ENCODE assay signal across 25 cellular contexts in the genomic region with DNA sequence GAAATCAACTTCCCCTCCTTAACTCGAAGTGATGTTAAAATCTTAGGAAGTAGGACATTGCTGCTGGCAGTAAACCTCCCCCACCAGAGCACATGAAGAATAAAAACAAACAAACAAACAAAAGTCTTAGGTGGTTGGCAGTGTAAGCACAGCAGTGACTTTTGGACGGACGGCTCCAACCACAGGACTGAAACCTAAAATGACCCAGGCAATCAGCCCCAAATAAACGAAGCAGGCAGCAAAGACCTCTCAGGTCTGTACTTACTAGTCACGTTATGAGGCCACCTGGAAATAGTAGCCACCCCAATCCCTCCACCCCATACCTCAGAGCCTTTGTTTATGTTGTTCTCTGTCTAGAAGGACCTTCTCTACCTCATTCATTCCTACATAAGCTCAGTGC. TPM values are rescaled to one million over a fixed set of nuclear protein-coding genes. Genes with fewer than 3 reads are reported as not detected.
DNase-seq lines count a peak whose midpoint lies in the region; ATAC-seq, FAIRE-seq and TF ChIP-seq lines count a peak whose summit lies in the region.
"Had no signal": no experiment of that assay in that cellular context is flagged by ENCODE, and none has a peak within 500 bp of the region (broad histone marks: within the 10 kb centered on the region; RNA-seq: fewer than 3 reads in every experiment).

No MANE protein-coding gene starts in this region.

- no peak for DNase-seq in A549 (ENCODE audit: low read depth in 1 of 2, low spot score in 1 of 2)
- peak; percentile 75 for DNase-seq in left lobe of liver (ENCODE audit: low spot score)
- DNase-seq in NCI-H1436 treated with DMSO at 0.1 percent for 48 hours (lab: John Stamatoyannopoulos, UW): no peak
- no peak for DNase-seq in tibial artery
- DNase-seq in activated CD4-positive, alpha-beta T cell treated with anti-CD3 and anti-CD28 coated beads, Interleukin-2, amount 10 ng/mL, durations not matched to agents 24 days and 14 days: no peak
- DNase-seq in SKM-1 treated with dmso at 0.1 percent for 144 hours (lab: John Stamatoyannopoulos, UW; ENCODE audit: unreplicated experiment): no peak
- DNase-seq: activated CD4-positive, alpha-beta memory T cell treated with anti-CD3 and anti-CD28 coated beads, Interleukin-2, amount 10 ng/mL, durations not matched to agents 7 days and 5 days; activated T-cell treated with anti-CD3 and anti-CD28 coated beads, Interleukin-2, amount 50 U/mL, for 4 hours; cortex of kidney; islet precursor cell; KG1; NCI-H1092 treated with DMSO at 0.1 percent for 48 hours; NCI-H2107; NCI-H524 treated with DMSO at 0.1 percent for 48 hours; nephron progenitor cell; SHP77; small intestine; testis; WERI-Rb-1 had no signal

- no peak for ATAC-seq in A549
- ATAC-seq in GM18909 (IDR thresholded peaks at IDR 0.05; ENCODE audit: poor library complexity, unreplicated experiment): peak; percentile 37
- peak; percentile 34 for ATAC-seq in HG03354 (IDR thresholded peaks at IDR 0.05; ENCODE audit: poor library complexity, severe bottlenecking, unreplicated experiment)
- ATAC-seq in left lobe of liver: peak; percentile 47
- ATAC-seq: activated T-cell treated with anti-CD3 and anti-CD28 coated beads, Interleukin-2, amount 50 U/mL, for 4 hours had no signal

- POLR2A ChIA-PET in A549 (lab: Yijun Ruan, JAX): no interaction called here

- TF ChIP-seq CTCF in A549 (IDR thresholded peaks at IDR 0.05): no peak
- no peak for TF ChIP-seq CTCF in tibial artery (IDR thresholded peaks at IDR 0.05)

- 55% methylated on average over 5 of the region's 5 CpGs for WGBS in A549 (ENCODE audit: missing lambda C conversion rate)

- no peak overlapping the region for H3K4me3 ChIP-seq in A549
- no peak overlapping the region for H3K4me3 ChIP-seq in tibial artery
- H3K4me3 ChIP-seq: prostate gland, testis had no signal

- H3K36me3 ChIP-seq in tibial artery: no peaks in the 10 kb centered on the region
- H3K36me3 ChIP-seq: prostate gland, WERI-Rb-1 had no signal

- intact Hi-C loops in tibial artery (cut with DNase I; ENCODE audit: low total_unique reads): no loop called here
- intact Hi-C loops in activated CD4-positive, alpha-beta T cell treated with anti-CD3 and anti-CD28 coated beads, Interleukin-2, amount 10 ng/mL, durations not matched to agents 24 days and 14 days (cut with micrococcal nuclease): no loop called here

- H3K9me3 ChIP-seq in A549 (no peaks in the 10 kb centered on the region), tibial artery (no peaks in the 10 kb centered on the region)
- H3K9me3 ChIP-seq: prostate gland, testis had no signal

- no peak for FAIRE-seq in A549 (lab: Jason Lieb, UNC)
- FAIRE-seq: endothelial cell of umbilical vein, small intestine had no signal

- TF ChIP-seq POLR2A in A549 (IDR thresholded peaks at IDR 0.05; ENCODE audit: low read length): no peak

- no peak overlapping the region for H3K27ac Mint-ChIP-seq in activated CD4-positive, alpha-beta T cell treated with anti-CD3 and anti-CD28 coated beads, Interleukin-2, amount 10 ng/mL, durations not matched to agents 24 days and 14 days
- H3K27ac Mint-ChIP-seq: activated CD4-positive, alpha-beta memory T cell treated with anti-CD3 and anti-CD28 coated beads, Interleukin-2, amount 10 ng/mL, durations not matched to agents 7 days and 5 days; nephron progenitor cell had no signal

- H3K27ac ChIP-seq in A549 (peak overlapping the region in 1 of 2 experiments; percentile 74; a peak in 3 of 6 replicates), tibial artery (no peak overlapping the region)
- H3K27ac ChIP-seq: prostate gland, testis, WERI-Rb-1 had no signal

- no peak for TF ChIP-seq EP300 in A549 (IDR thresholded peaks at IDR 0.05)

- H3K27me3 ChIP-seq in tibial artery: peaks cover 0 to 47% of the 10 kb centered on the region in 2 donors
- H3K27me3 ChIP-seq: testis had no signal

- H3K4me1 Mint-ChIP-seq in activated CD4-positive, alpha-beta T cell treated with anti-CD3 and anti-CD28 coated beads, Interleukin-2, amount 10 ng/mL, durations not matched to agents 24 days and 14 days: peaks cover 33% of the 10 kb centered on the region

- TF ChIP-seq RAD21 in A549 (conservative IDR thresholded peaks at IDR 0.05 in 1 of 2, IDR thresholded peaks at IDR 0.05 in 1 of 2): no peak

- no peaks in the 10 kb centered on the region for H3K9me3 Mint-ChIP-seq in activated CD4-positive, alpha-beta T cell treated with anti-CD3 and anti-CD28 coated beads, Interleukin-2, amount 10 ng/mL, durations not matched to agents 24 days and 14 days
- H3K9me3 Mint-ChIP-seq: activated CD4-positive, alpha-beta memory T cell treated with anti-CD3 and anti-CD28 coated beads, Interleukin-2, amount 10 ng/mL, durations not matched to agents 7 days and 5 days; activated naive CD4-positive, alpha-beta T cell treated with anti-CD3 and anti-CD28 coated beads, Interleukin-2, amount 50 U/mL, for 24 hours; activated T-cell treated with anti-CD3 and anti-CD28 coated beads, Interleukin-2, amount 50 U/mL, for 4 hours; nephron progenitor cell had no signal

- peak overlapping the region; percentile 77; the same call in 2 of the 3 replicates for H3K4me2 ChIP-seq in A549

- H3K36me3 Mint-ChIP-seq in activated CD4-positive, alpha-beta T cell treated with anti-CD3 and anti-CD28 coated beads, Interleukin-2, amount 10 ng/mL, durations not matched to agents 24 days and 14 days (ENCODE audit: low read depth): no peaks in the 10 kb centered on the region
- H3K36me3 Mint-ChIP-seq: activated naive CD4-positive, alpha-beta T cell treated with anti-CD3 and anti-CD28 coated beads, Interleukin-2, amount 50 U/mL, for 24 hours; CD14-positive monocyte had no signal

- no peak overlapping the region for H3K4me3 Mint-ChIP-seq in activated CD4-positive, alpha-beta T cell treated with anti-CD3 and anti-CD28 coated beads, Interleukin-2, amount 10 ng/mL, durations not matched to agents 24 days and 14 days
- H3K4me3 Mint-ChIP-seq: activated CD4-positive, alpha-beta memory T cell treated with anti-CD3 and anti-CD28 coated beads, Interleukin-2, amount 10 ng/mL, durations not matched to agents 7 days and 5 days; activated naive CD4-positive, alpha-beta T cell treated with anti-CD3 and anti-CD28 coated beads, Interleukin-2, amount 50 U/mL, for 24 hours; activated T-cell treated with anti-CD3 and anti-CD28 coated beads, Interleukin-2, amount 50 U/mL, for 4 hours; CD14-positive monocyte; nephron progenitor cell had no signal

- H3K4me1 ChIP-seq in A549: peaks cover 32% of the 10 kb centered on the region
- peaks cover 0 to 10% (median 7%) of the 10 kb centered on the region in 4 donors for H3K4me1 ChIP-seq in tibial artery

- CTCF ChIA-PET in A549 (lab: Yijun Ruan, JAX): no interaction called here

- H3K27me3 Mint-ChIP-seq in activated CD4-positive, alpha-beta T cell treated with anti-CD3 and anti-CD28 coated beads, Interleukin-2, amount 10 ng/mL, durations not matched to agents 24 days and 14 days: peaks cover 33% of the 10 kb centered on the region
- H3K27me3 Mint-ChIP-seq: activated naive CD4-positive, alpha-beta T cell treated with anti-CD3 and anti-CD28 coated beads, Interleukin-2, amount 50 U/mL, for 24 hours had no signal

TF ChIP-seq in A549, 52 proteins besides CTCF, POLR2A, EP300 and RAD21:
- TF ChIP-seq MAFK (IDR thresholded peaks at IDR 0.05; ENCODE audit: partially characterized antibody): no peak
- no peak for TF ChIP-seq TP53 (CRISPR knock-in tag; IDR thresholded peaks at IDR 0.05)
- TF ChIP-seq HOXA7 (CRISPR knock-in tag; IDR thresholded peaks at IDR 0.05): no peak
- TF ChIP-seq, protein P1, sequence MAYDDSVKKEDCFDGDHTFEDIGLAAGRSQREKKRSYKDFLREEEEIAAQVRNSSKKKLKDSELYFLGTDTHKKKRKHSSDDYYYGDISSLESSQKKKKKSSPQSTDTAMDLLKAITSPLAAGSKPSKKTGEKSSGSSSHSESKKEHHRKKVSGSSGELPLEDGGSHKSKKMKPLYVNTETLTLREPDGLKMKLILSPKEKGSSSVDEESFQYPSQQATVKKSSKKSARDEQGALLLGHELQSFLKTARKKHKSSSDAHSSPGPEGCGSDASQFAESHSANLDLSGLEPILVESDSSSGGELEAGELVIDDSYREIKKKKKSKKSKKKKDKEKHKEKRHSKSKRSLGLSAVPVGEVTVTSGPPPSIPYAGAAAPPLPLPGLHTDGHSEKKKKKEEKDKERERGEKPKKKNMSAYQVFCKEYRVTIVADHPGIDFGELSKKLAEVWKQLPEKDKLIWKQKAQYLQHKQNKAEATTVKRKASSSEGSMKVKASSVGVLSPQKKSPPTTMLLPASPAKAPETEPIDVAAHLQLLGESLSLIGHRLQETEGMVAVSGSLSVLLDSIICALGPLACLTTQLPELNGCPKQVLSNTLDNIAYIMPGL (CRISPR knock-in tag; IDR thresholded peaks at IDR 0.05; ENCODE audit: borderline replicate concordance): no peak
- TF ChIP-seq JUNB (IDR thresholded peaks at IDR 0.05): no peak
- TF ChIP-seq, protein P2, sequence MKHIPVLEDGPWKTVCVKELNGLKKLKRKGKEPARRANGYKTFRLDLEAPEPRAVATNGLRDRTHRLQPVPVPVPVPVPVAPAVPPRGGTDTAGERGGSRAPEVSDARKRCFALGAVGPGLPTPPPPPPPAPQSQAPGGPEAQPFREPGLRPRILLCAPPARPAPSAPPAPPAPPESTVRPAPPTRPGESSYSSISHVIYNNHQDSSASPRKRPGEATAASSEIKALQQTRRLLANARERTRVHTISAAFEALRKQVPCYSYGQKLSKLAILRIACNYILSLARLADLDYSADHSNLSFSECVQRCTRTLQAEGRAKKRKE (CRISPR knock-in tag; IDR thresholded peaks at IDR 0.05; ENCODE audit: low read depth): no peak
- no peak for TF ChIP-seq MAZ (IDR thresholded peaks at IDR 0.05; ENCODE audit: borderline replicate concordance, low read depth, low read length)
- TF ChIP-seq NPAS2 (CRISPR knock-in tag; IDR thresholded peaks at IDR 0.05; ENCODE audit: borderline replicate concordance): no peak
- TF ChIP-seq EHF (CRISPR knock-in tag; IDR thresholded peaks at IDR 0.05): no peak
- no peak for TF ChIP-seq HDAC2 (IDR thresholded peaks at IDR 0.05)
- TF ChIP-seq CEBPB (IDR thresholded peaks at IDR 0.05): no peak
- TF ChIP-seq JUN (IDR thresholded peaks at IDR 0.05): no peak

RNA-seq across cellular contexts. Expression of a gene that starts 33.5 kb away (rescaled TPM):
- polyA plus RNA-seq in A549 (2011; rRNA removed) (34.5 and 66.6 TPM in 2 replicates), A549 (2017; fragmentation: RNase III; extraction: RNeasy Plus Mini Kit Qiagen cat#74134 plus additional on column Dnase treatment) (6.1 to 8.5 TPM (median 8.3 TPM) in 3 replicates)
- polyA plus RNA-seq in A549 (2012; cell fraction: cytosol; rRNA removed): 65.0 and 95.5 TPM in 2 replicates
- polyA plus RNA-seq in A549 (2012; cell fraction: nucleus; rRNA removed): 226 and 239 TPM in 2 replicates
- 34.8 and 42.3 TPM in 2 replicates for polyA minus RNA-seq in A549 (2011; rRNA and poly(A)+ RNA removed)
- 21.3 TPM for total RNA-seq in left lobe of liver
- 0.64 and 1.2 TPM in 2 replicates for total RNA-seq in activated CD4-positive, alpha-beta T cell treated with anti-CD3 and anti-CD28 coated beads, Interleukin-2, amount 10 ng/mL, durations not matched to agents 24 days and 14 days

Comparison
In these comparisons a context has a peak if more than half of its experiments do, and no peak if none do; other contexts are left out.
1. ATAC-seq: peak in GM18909 (single experiment), HG03354 (single experiment) and left lobe of liver (single experiment); none in A549 (0 of 2).
2. RNA of a gene that starts 33.5 kb away (total RNA-seq): 21.3 TPM in left lobe of liver (single experiment); 0.64 to 1.2 TPM in activated CD4-positive, alpha-beta T cell treated with anti-CD3 and anti-CD28 coated beads, Interleukin-2, amount 10 ng/mL, durations not matched to agents 24 days and 14 days; every median in the first group is over 10 times any median in the second.